In genomic region chr5:133116601-133117000, GRCh38 we compare ENCODE assay signal across 19 cellular contexts.
A peak's percentile ranks its signal among the peaks of the same experiment; 100 is the strongest.
DNase-seq lines count a peak whose midpoint lies in the region; ATAC-seq and TF ChIP-seq lines count a peak whose summit lies in the region.
"Had no signal": no experiment of that assay in that cellular context is flagged by ENCODE, and none has a peak within 500 bp of the region (broad histone marks: within the 10 kb centered on the region; RNA-seq: fewer than 3 reads in every experiment).

No MANE protein-coding gene starts in this region.

- TF ChIP-seq POLR2A in gastrocnemius medialis (IDR thresholded peaks at IDR 0.05) (no peak), esophagus squamous epithelium (IDR thresholded peaks at IDR 0.05) (no peak)

- H3K9me3 ChIP-seq in Karpas-422 (ENCODE audit: low read length) (no peaks in the 10 kb centered on the region), gastrocnemius medialis (no peaks in the 10 kb centered on the region), esophagus squamous epithelium (no peaks in the 10 kb centered on the region)

- intact Hi-C loops in gastrocnemius medialis (cut with DNase I; ENCODE audit: low total_unique reads) = no loop called here
- intact Hi-C loops in esophagus squamous epithelium (cut with DNase I) = no loop called here

- no peak overlapping the region for H2AFZ ChIP-seq in Karpas-422 (ENCODE audit: low read length)

- H3K36me3 ChIP-seq in Karpas-422 (ENCODE audit: insufficient read depth, low read length) (no peaks in the 10 kb centered on the region), gastrocnemius medialis (no peaks in the 10 kb centered on the region), esophagus squamous epithelium (no peaks in the 10 kb centered on the region)

- H3K27ac Mint-ChIP-seq in naive B cell = peak overlapping the region in 5 of 6 donors; percentile 8 to 79 (median 22)
- H3K27ac Mint-ChIP-seq: CD4-positive, alpha-beta T cell; IgD-negative memory B cell had no signal

- H3K4me1 ChIP-seq in Karpas-422 (ENCODE audit: low read length) (peaks cover 35% of the 10 kb centered on the region), gastrocnemius medialis (peaks cover 56 to 63% of the 10 kb centered on the region in 2 donors), esophagus squamous epithelium (peaks cover 0 to 44% (median 0%) of the 10 kb centered on the region in 3 donors)

- in situ Hi-C loops in gastrocnemius medialis (cut with MboI; ENCODE audit: low sequenced_read_pairs in 4 of 4) = loop anchor here in 3 of 4 donors (5.0 to 25.0 kb wide), 3 partner anchors 168 to 746 kb away; no protein-coding TSS in a partner anchor

- WGBS in esophagus squamous epithelium, 2 donors = 100% methylated on average over 1 to 2 of the region's 2 CpGs

- no peaks in the 10 kb centered on the region for H3K27me3 Mint-ChIP-seq in naive B cell
- H3K27me3 Mint-ChIP-seq: CD4-positive, alpha-beta T cell; IgD-negative memory B cell had no signal

- H3K9me2 ChIP-seq in Karpas-422 (replicated peaks; ENCODE audit: insufficient read depth, low read length) = no peaks in the 10 kb centered on the region

- no peak overlapping the region for H3K9ac ChIP-seq in Karpas-422 (ENCODE audit: low read length)

- no peaks in the 10 kb centered on the region for H3K36me3 Mint-ChIP-seq in naive B cell
- H3K36me3 Mint-ChIP-seq: IgD-negative memory B cell had no signal

- H3K4me2 ChIP-seq in Karpas-422 (ENCODE audit: low read depth, low read length, poor library complexity, severe bottlenecking) = no peak overlapping the region

- H3K4me1 Mint-ChIP-seq in naive B cell = peaks cover 25 to 31% (median 28%) of the 10 kb centered on the region in 3 donors

- TF ChIP-seq CTCF in gastrocnemius medialis (IDR thresholded peaks at IDR 0.05 in 4 of 5, conservative IDR thresholded peaks at IDR 0.05 in 1 of 5) = no peak
- no peak for TF ChIP-seq CTCF in esophagus squamous epithelium (IDR thresholded peaks at IDR 0.05)

- no peaks in the 10 kb centered on the region for H4K20me1 ChIP-seq in Karpas-422 (ENCODE audit: insufficient read depth, low read depth, low read length)

- ATAC-seq in naive B cell (ENCODE audit: low read depth in 2 of 2) (no peak), gastrocnemius medialis (no peak), HG02571 (IDR thresholded peaks at IDR 0.05; ENCODE audit: unreplicated experiment) (no peak)

- H3K79me2 ChIP-seq in Karpas-422 (ENCODE audit: low read length) = no peaks in the 10 kb centered on the region

- H3K4me3 ChIP-seq in Karpas-422 (ENCODE audit: low read length) (no peak overlapping the region), gastrocnemius medialis (no peak overlapping the region), esophagus squamous epithelium (no peak overlapping the region)

- no peak overlapping the region for H3K27ac ChIP-seq in Karpas-422 (ENCODE audit: low read length)
- H3K27ac ChIP-seq in gastrocnemius medialis = peak overlapping the region; percentile 92 to 95 (median 94)
- no peak overlapping the region for H3K27ac ChIP-seq in esophagus squamous epithelium

- H3K9me3 Mint-ChIP-seq in naive B cell = no peaks in the 10 kb centered on the region
- H3K9me3 Mint-ChIP-seq: CD4-positive, alpha-beta T cell; IgD-negative memory B cell had no signal

- no peak overlapping the region for H3K4me3 Mint-ChIP-seq in naive B cell
- H3K4me3 Mint-ChIP-seq: CD4-positive, alpha-beta T cell; IgD-negative memory B cell had no signal

- H3K27me3 ChIP-seq in Karpas-422 (ENCODE audit: low read length) (no peaks in the 10 kb centered on the region), gastrocnemius medialis (no peaks in the 10 kb centered on the region), esophagus squamous epithelium (no peaks in the 10 kb centered on the region)

- DNase-seq in Karpas-422 (peak; percentile 37), ecto neural progenitor cell (ENCODE audit: low spot score) (peak; percentile 15), naive B cell (no peak), gastrocnemius medialis (no peak), esophagus squamous epithelium (lab: John Stamatoyannopoulos, UW) (no peak), NCI-H1048 (lab: John Stamatoyannopoulos, UW) (no peak)
- DNase-seq: CD4-positive, alpha-beta T cell; COR-L47; GOT3; HCEC 1CT; NCI-H1417; NCI-H1694 treated with DMSO at 0.1 percent for 48 hours; NCI-H2081 treated with DMSO at 0.1 percent for 48 hours; NCI-H2171 treated with DMSO at 0.1 percent for 48 hours; NCI-H524 treated with DMSO at 0.1 percent for 48 hours; NCI-H82; Right ventricle myocardium superior had no signal

Comparison
In these comparisons a context has a peak if more than half of its experiments do, and no peak if none do; other contexts are left out.
1. DNase-seq: peak in Karpas-422 (single experiment) and ecto neural progenitor cell (single experiment); none in naive B cell (single experiment), gastrocnemius medialis (0 of 2), esophagus squamous epithelium (single experiment) and NCI-H1048 (single experiment).
2. H3K27ac ChIP-seq: peak in gastrocnemius medialis (4 of 4); none in Karpas-422 (single experiment) and esophagus squamous epithelium (0 of 4).